ENCODE assay signal across 21 cellular contexts in genomic region chr20:10137032-10137431, GRCh38.
"Had no signal": no experiment of that assay in that cellular context is flagged by ENCODE, and none has a peak within 500 bp of the region (broad histone marks: within the 10 kb centered on the region; RNA-seq: fewer than 3 reads in every experiment).

No MANE protein-coding gene starts in this region.

- ATAC-seq: Panc1, PC-3 had no signal

- H3K27ac ChIP-seq: RWPE1, SJCRH30, SK-N-MC had no signal

- H3K9me3 ChIP-seq: SJCRH30 had no signal

- DNase-seq: KBM-7, MV-4-11, NCI-H1048, NCI-H1105, NCI-H1417, NCI-H1436 treated with DMSO at 0.1 percent for 48 hours, NCI-H1694, NCI-H187 treated with DMSO at 0.1 percent for 48 hours, NCI-H2029 treated with DMSO at 0.1 percent for 48 hours, NCI-H226, NCI-H446, NCI-H510A, NCI-H524 treated with DMSO at 0.1 percent for 48 hours, NCI-H69, NCI-H774, PC-3, SHP77, SJCRH30 had no signal

- H3K36me3 ChIP-seq: SJCRH30 had no signal

- H3K4me1 ChIP-seq: SJCRH30 had no signal

- H3K4me3 ChIP-seq: SJCRH30, SK-N-MC had no signal
